9 cellular contexts compared by ENCODE assay signal in genomic region chr1:182080955-182081582, GRCh38. TPM values are rescaled to one million over a fixed set of nuclear protein-coding genes. Genes with fewer than 3 reads are reported as not detected.
A peak's percentile ranks its signal among the peaks of the same experiment; 100 is the strongest.
DNase-seq lines count a peak whose midpoint lies in the region; ATAC-seq, FAIRE-seq and TF ChIP-seq lines count a peak whose summit lies in the region.
"Had no signal": no experiment of that assay in that cellular context is flagged by ENCODE, and none has a peak within 500 bp of the region (broad histone marks: within the 10 kb centered on the region; RNA-seq: fewer than 3 reads in every experiment).

No MANE protein-coding gene starts in this region.

- peak; percentile 36 for TF ChIP-seq RAD21 in IMR-90 (IDR thresholded peaks at IDR 0.05; ENCODE audit: low read length)
- TF ChIP-seq RAD21 in H1 (IDR thresholded peaks at IDR 0.05 in 1 of 2, conservative IDR thresholded peaks at IDR 0.05 in 1 of 2; ENCODE audit: low read depth in 2 of 2, low read length in 2 of 2): peak; percentile 72 to 73

- no peaks in the 10 kb centered on the region for H3K9me2 ChIP-seq in PC-9 (ENCODE audit: insufficient read depth)

- H3K4ac ChIP-seq in IMR-90 (ENCODE audit: low read depth, low read length) (no peak overlapping the region), H1 (replicated peaks; ENCODE audit: insufficient read length, low read depth, low read length) (no peak overlapping the region)

- in situ Hi-C loops in IMR-90 (cut with MboI; ENCODE audit: low sequenced_read_pairs): loop anchor here (10.0 to 25.0 kb wide), 3 partner anchors 314 to 706 kb away; partner anchors contain the start of genes GLUL and NPL

- H3K27ac ChIP-seq in right atrium auricular region (no peak overlapping the region), IMR-90 (ENCODE audit: insufficient read depth, low read length) (no peak overlapping the region), PC-9 (no peak overlapping the region), H1 (ENCODE audit: low read depth, low read length) (no peak overlapping the region)

- H3K27me3 ChIP-seq in right atrium auricular region (no peaks in the 10 kb centered on the region), IMR-90 (ENCODE audit: control insufficient read depth, insufficient read depth, low read length) (no peaks in the 10 kb centered on the region), PC-9 (ENCODE audit: insufficient read depth, low read depth) (peaks cover 18% of the 10 kb centered on the region; the same call in 1 of the 2 replicates), H1 (replicated peaks in 1 of 4; ENCODE audit: control insufficient read depth in 3 of 4, extremely low read depth in 1 of 4, insufficient read depth in 3 of 4, low read length in 3 of 4) (no peaks in the 10 kb centered on the region)

- H2AK5ac ChIP-seq in IMR-90 (ENCODE audit: low read depth, low read length) (no peak overlapping the region), H1 (ENCODE audit: low read depth, low read length) (no peak overlapping the region)

- TF ChIP-seq CTCF in right atrium auricular region (IDR thresholded peaks at IDR 0.05) (peak; percentile 20 to 73), IMR-90 (conservative IDR thresholded peaks at IDR 0.05; ENCODE audit: low read depth, low read length) (peak; percentile 52), PC-9 (conservative IDR thresholded peaks at IDR 0.05) (peak; percentile 77), H1 (IDR thresholded peaks at IDR 0.05; ENCODE audit: control extremely low read depth in 1 of 3, insufficient read depth in 1 of 3, low read depth in 1 of 3, low read length in 3 of 3) (peak in 2 of 3 experiments; percentile 56 to 80; a peak in 3 of 4 replicates), nephron progenitor cell (IDR thresholded peaks at IDR 0.05) (peak; percentile 71)

- POLR2A ChIA-PET in IMR-90 (lab: Charles Lee; ENCODE audit: unreplicated experiment) (no interaction called here), PC-9 (lab: Charles Lee; ENCODE audit: unreplicated experiment) (interaction anchor here (0.6 kb wide), 1 partner anchor 64 kb away, joined by 3 read pairs; no protein-coding TSS in a partner anchor), H1 (lab: Charles Lee; ENCODE audit: partially characterized antibody) (interaction anchor here (1.0 to 1.2 kb wide), 4 partner anchors 12 to 311 kb away, joined by 4 read pairs; partner anchors contain the start of gene GLUL)

- H3K79me2 ChIP-seq in PC-9 (ENCODE audit: low read depth) (no peaks in the 10 kb centered on the region), H1 (ENCODE audit: control insufficient read depth in 1 of 2, insufficient read depth in 2 of 2, low read length in 2 of 2) (no peaks in the 10 kb centered on the region)

- H2BK5ac ChIP-seq in IMR-90 (ENCODE audit: low read depth, low read length, poor library complexity, severe bottlenecking): no peak overlapping the region
- H2BK5ac ChIP-seq in H1 (ENCODE audit: low read depth, low read length): no peak overlapping the region

- BruUV-seq in IMR-90 (replicated peaks; lab: Mats Ljungman, UMichigan) (no TSS peak), PC-9 (replicated peaks; lab: Mats Ljungman, UMichigan) (no TSS peak)

- no peak for TF ChIP-seq EP300 in H1 (IDR thresholded peaks at IDR 0.05; ENCODE audit: borderline replicate concordance in 1 of 2, low read depth in 2 of 2, low read length in 2 of 2)

- ATAC-seq in Right ventricle myocardium inferior (no peak), IMR-90 (ENCODE audit: low read depth) (peak; percentile 53), GM18858 (IDR thresholded peaks at IDR 0.05; ENCODE audit: unreplicated experiment) (no peak)

- H2BK12ac ChIP-seq in H1 (ENCODE audit: low read depth, low read length): no peak overlapping the region

- no peak overlapping the region for H4K91ac ChIP-seq in IMR-90 (ENCODE audit: insufficient read depth, low read depth, low read length)
- H4K91ac ChIP-seq in H1 (replicated peaks; ENCODE audit: insufficient read length, low read length): no peak overlapping the region

- H3K4me1 Mint-ChIP-seq in nephron progenitor cell: peaks cover 5% of the 10 kb centered on the region

- H4K8ac ChIP-seq in IMR-90 (ENCODE audit: low read depth in 2 of 2, low read length in 2 of 2) (no peak overlapping the region), H1 (ENCODE audit: extremely low read depth, insufficient read depth, low read length) (no peak overlapping the region)

- H3K36me3 ChIP-seq in right atrium auricular region (no peaks in the 10 kb centered on the region), IMR-90 (ENCODE audit: control insufficient read depth, insufficient read depth, low read length) (no peaks in the 10 kb centered on the region), PC-9 (ENCODE audit: low read depth) (no peaks in the 10 kb centered on the region), H1 (ENCODE audit: control insufficient read depth in 2 of 4, insufficient read depth in 4 of 4, low read length in 3 of 4) (no peaks in the 10 kb centered on the region)

- TF ChIP-seq POLR2A in IMR-90 (IDR thresholded peaks at IDR 0.05; ENCODE audit: low read depth, low read length) (no peak), H1 (IDR thresholded peaks at IDR 0.05; ENCODE audit: control extremely low read depth in 1 of 2, low read depth in 2 of 2, low read length in 2 of 2) (no peak)

- H2BK120ac ChIP-seq in IMR-90 (ENCODE audit: low read depth, low read length) (no peak overlapping the region), H1 (replicated peaks; ENCODE audit: low read depth, low read length) (no peak overlapping the region)

- H4K20me1 ChIP-seq in IMR-90 (ENCODE audit: insufficient read depth, low read length): no peaks in the 10 kb centered on the region
- no peaks in the 10 kb centered on the region for H4K20me1 ChIP-seq in PC-9 (ENCODE audit: insufficient read depth)
- H4K20me1 ChIP-seq in H1 (replicated peaks in 1 of 2; ENCODE audit: control insufficient read depth in 1 of 2, insufficient read depth in 2 of 2, low read length in 2 of 2): no peaks in the 10 kb centered on the region

- H3K23ac ChIP-seq in IMR-90 (ENCODE audit: low read depth, low read length): no peak overlapping the region
- no peak overlapping the region for H3K23ac ChIP-seq in H1 (ENCODE audit: insufficient read length)

- DNase-seq in right atrium auricular region (ENCODE audit: low spot score): no peak
- no peak for DNase-seq in Right ventricle myocardium inferior (ENCODE audit: missing footprints)
- peak; percentile 27 for DNase-seq in IMR-90
- DNase-seq in PC-9: peak in 1 of 2 experiments; percentile 16
- peak in 1 of 2 experiments; percentile 58 for DNase-seq in H1 (ENCODE audit: low read depth in 1 of 2, low spot score in 2 of 2)
- DNase-seq in nephron progenitor cell: peak; percentile 30
- no peak for DNase-seq in activated CD8-positive, alpha-beta memory T cell treated with anti-CD3 and anti-CD28 coated beads, Interleukin-2, amount 50 U/mL, for 48 hours

- H3K18ac ChIP-seq in IMR-90 (ENCODE audit: low read depth, low read length) (no peak overlapping the region), H1 (ENCODE audit: extremely low read depth, low read length) (no peak overlapping the region)

- no peak overlapping the region for H3K9ac ChIP-seq in IMR-90 (ENCODE audit: low read depth, low read length)
- H3K9ac ChIP-seq in H1 (replicated peaks in 1 of 4; ENCODE audit: extremely low read depth in 1 of 4, low read depth in 3 of 4, low read length in 3 of 4): no peak overlapping the region

- no peak overlapping the region for H3K4me3 Mint-ChIP-seq in nephron progenitor cell

- no peaks in the 10 kb centered on the region for H3K27me3 Mint-ChIP-seq in nephron progenitor cell (ENCODE audit: low read depth, poor library complexity)

- H3K36me3 Mint-ChIP-seq in nephron progenitor cell (ENCODE audit: low read depth): no peaks in the 10 kb centered on the region

- peak; percentile 52 for FAIRE-seq in H1 (lab: Jason Lieb, UNC)
- FAIRE-seq: colon had no signal

- intact Hi-C loops in Right ventricle myocardium inferior (cut with DNase I): loop anchor here (5.0 to 10.0 kb wide), 3 partner anchors 521 to 704 kb away; partner anchors contain the start of genes NPL and RGS16
- intact Hi-C loops in IMR-90 (cut with micrococcal nuclease): loop anchor here (1.0 to 10.0 kb wide), 2 partner anchors 514 to 602 kb away; no protein-coding TSS in a partner anchor
- intact Hi-C loops in PC-9 (cut with micrococcal nuclease; ENCODE audit: unreplicated experiment): loop anchor here (10.0 kb wide), 1 partner anchor 1194 kb away; no protein-coding TSS in a partner anchor

- no peak overlapping the region for H2AK9ac ChIP-seq in IMR-90 (replicated peaks; ENCODE audit: low read depth, low read length, poor library complexity)

- 40% methylated on average over 1 of the region's 1 CpG; no CpG with 5 or more reads in 1 of the 2 experiments for WGBS in IMR-90 (ENCODE audit: extremely low coverage in 2 of 2, insufficient read length in 1 of 2), 2 experiments
- WGBS in H1 (ENCODE audit: extremely low coverage in 1 of 2, insufficient coverage in 1 of 2, insufficient read length in 1 of 2, insufficient replicate concordance in 2 of 2, low coverage in 1 of 2, low lambda C conversion rate in 2 of 2, missing lambda C conversion rate in 1 of 2), 2 experiments: 95% methylated on average over 1 of the region's 1 CpG; no CpG with 5 or more reads in 1 of the 2 experiments

- H3F3A ChIP-seq in PC-9 (ENCODE audit: insufficient read depth, low read depth): peaks cover 7% of the 10 kb centered on the region; the same call in 1 of the 2 replicates

- dilution Hi-C loops in IMR-90 (cut with HindIII; ENCODE audit: low sequenced_read_pairs, unreplicated experiment): no loop called here

- no peaks in the 10 kb centered on the region for H3K9me3 Mint-ChIP-seq in nephron progenitor cell

- H3K79me1 ChIP-seq in IMR-90 (ENCODE audit: low read depth in 1 of 2, low read length in 2 of 2) (no peaks in the 10 kb centered on the region), H1 (ENCODE audit: low read depth, low read length) (no peaks in the 10 kb centered on the region)

- H3K9me1 ChIP-seq in IMR-90 (ENCODE audit: insufficient read depth, low read length): no peaks in the 10 kb centered on the region

- H3K9me3 ChIP-seq in right atrium auricular region (peaks cover 0 to 4% of the 10 kb centered on the region in 2 donors), IMR-90 (ENCODE audit: control insufficient read depth, insufficient read depth, low read length) (no peaks in the 10 kb centered on the region), PC-9 (ENCODE audit: insufficient read depth, low read depth) (no peaks in the 10 kb centered on the region; the same call in 1 of the 2 replicates), H1 (ENCODE audit: insufficient read depth in 2 of 2, low read depth in 1 of 2, low read length in 1 of 2) (no peaks in the 10 kb centered on the region)

- H4K5ac ChIP-seq in IMR-90 (ENCODE audit: low read depth, low read length) (no peak overlapping the region), H1 (ENCODE audit: insufficient read length, low read depth, low read length) (no peak overlapping the region)

- CTCF ChIA-PET in IMR-90 (lab: Yijun Ruan, JAX): interaction anchor here (0.7 to 2.7 kb wide), 7 partner anchors 11 to 891 kb away, joined by 3 to 12 read pairs (median 6); no protein-coding TSS in a partner anchor
- CTCF ChIA-PET in PC-9 (lab: Charles Lee): interaction anchor here (0.5 to 1.3 kb wide), 10 partner anchors 12 to 645 kb away, joined by 3 to 16 read pairs (median 4); no protein-coding TSS in a partner anchor
- CTCF ChIA-PET in H1 (lab: Charles Lee; ENCODE audit: partially characterized antibody): interaction anchor here (0.6 to 4.0 kb wide), 59 partner anchors 8 to 1923 kb away, joined by 3 to 53 read pairs (median 4); no protein-coding TSS in a partner anchor

- H3K23me2 ChIP-seq in H1 (ENCODE audit: low read depth, low read length): no peaks in the 10 kb centered on the region

- H3K4me3 ChIP-seq in right atrium auricular region: no peak overlapping the region
- no peak overlapping the region for H3K4me3 ChIP-seq in IMR-90 (ENCODE audit: insufficient read depth, low read depth, low read length)
- no peak overlapping the region for H3K4me3 ChIP-seq in PC-9
- H3K4me3 ChIP-seq in H1 (ENCODE audit: extremely low read depth in 1 of 4, insufficient read depth in 2 of 4, low read depth in 3 of 4, low read length in 4 of 4): no peak overlapping the region

- H3K27ac Mint-ChIP-seq in nephron progenitor cell: no peak overlapping the region

- H2AFZ ChIP-seq in IMR-90 (replicated peaks; ENCODE audit: low read length, poor library complexity): no peak overlapping the region
- no peak overlapping the region for H2AFZ ChIP-seq in PC-9
- H2AFZ ChIP-seq in H1 (ENCODE audit: low read length): no peak overlapping the region

- H3K4me2 ChIP-seq in IMR-90 (ENCODE audit: low read depth, low read length): no peak overlapping the region
- H3K4me2 ChIP-seq in PC-9: no peak overlapping the region
- H3K4me2 ChIP-seq in H1 (ENCODE audit: insufficient read depth in 1 of 2, low read depth in 2 of 2, low read length in 2 of 2): no peak overlapping the region

- no peak overlapping the region for H2BK15ac ChIP-seq in IMR-90 (ENCODE audit: low read depth, low read length)
- peak overlapping the region; percentile 47; the same call in 1 of the 2 replicates for H2BK15ac ChIP-seq in H1 (ENCODE audit: low read length)

- H3K14ac ChIP-seq in IMR-90 (replicated peaks; ENCODE audit: low read depth, low read length): no peak overlapping the region
- no peak overlapping the region for H3K14ac ChIP-seq in H1 (ENCODE audit: insufficient read length)

- H3K56ac ChIP-seq in IMR-90 (ENCODE audit: extremely low read depth, insufficient read depth, low read length) (no peak overlapping the region), H1 (replicated peaks; ENCODE audit: insufficient read length, low read depth, low read length) (no peak overlapping the region)

- H2BK20ac ChIP-seq in IMR-90 (ENCODE audit: low read depth, low read length): no peak overlapping the region
- H2BK20ac ChIP-seq in H1 (ENCODE audit: low read length): 0 out of 2 replicates have a peak overlapping the region, but pooled peaks have one; percentile 62

- H3K4me1 ChIP-seq in right atrium auricular region (no peaks in the 10 kb centered on the region), IMR-90 (ENCODE audit: control insufficient read depth, insufficient read depth, low read length) (no peaks in the 10 kb centered on the region), PC-9 (replicated peaks; ENCODE audit: insufficient read depth) (peaks cover 12% of the 10 kb centered on the region; the same call in 1 of the 2 replicates), H1 (replicated peaks in 1 of 4; ENCODE audit: control insufficient read depth in 3 of 4, insufficient read depth in 4 of 4, low read length in 3 of 4) (peaks cover 0 to 11% (median 4%) of the 10 kb centered on the region in 4 experiments; a peak in 4 of 7 replicates)

RNA-seq across cellular contexts. Expression of gene ZNF648, which starts 19.6 kb away (rescaled TPM):
- total RNA-seq in right atrium auricular region: not detected
- not detected for total RNA-seq in Right ventricle myocardium inferior
- not detected in 2 replicates for total RNA-seq in IMR-90 (2012; rRNA removed)
- polyA plus RNA-seq in IMR-90 (2012; rRNA removed): not detected in 2 replicates
- not detected in 2 replicates for polyA plus RNA-seq in IMR-90 (2012; cell fraction: cytosol; rRNA removed)
- not detected in 2 replicates for polyA plus RNA-seq in IMR-90 (2012; cell fraction: nucleus; rRNA removed; ENCODE audit: low replicate concordance)
- not detected in 2 replicates for total RNA-seq in PC-9 (2021)
- 0.20 and 0.23 TPM in 2 replicates for total RNA-seq in H1 (2021; fragmentation: NEBNext Ultra II Directional; extraction: Animal tissue kit (Norgen Biotek cat#: 25700))
- polyA plus RNA-seq in H1 (2011; rRNA removed): 0.53 and 0.64 TPM in 2 replicates
- polyA plus RNA-seq in H1 (2011; cell fraction: cytosol; rRNA removed): 0.49 TPM
- polyA plus RNA-seq in H1 (2011; cell fraction: nucleus; rRNA removed): 0.90 TPM
- 0.12 to 0.20 TPM (median 0.18 TPM) in 4 replicates for polyA plus RNA-seq in H1 (2012, experiment 1 of 2)
- 0.04 TPM for polyA plus RNA-seq in H1 (2012, experiment 2 of 2)
- 0.22 TPM for polyA plus RNA-seq in H1 (2013, experiment 1 of 2)
- 0.20 TPM for polyA plus RNA-seq in H1 (2013, experiment 2 of 2)
- 1.3 and 1.6 TPM in 2 replicates for polyA minus RNA-seq in H1 (2011; rRNA and poly(A)+ RNA removed)
- 0.88 TPM for polyA minus RNA-seq in H1 (2011; cell fraction: cytosol; rRNA and poly(A)+ RNA removed)
- polyA minus RNA-seq in H1 (2011; cell fraction: nucleus; rRNA and poly(A)+ RNA removed): 2.3 TPM

Comparison
In these comparisons a context has a peak if more than half of its experiments do, and no peak if none do; other contexts are left out.
1. DNase-seq: peak in IMR-90 (single experiment) and nephron progenitor cell (single experiment); none in right atrium auricular region (single experiment), Right ventricle myocardium inferior (single experiment) and activated CD8-positive, alpha-beta memory T cell treated with anti-CD3 and anti-CD28 coated beads, Interleukin-2, amount 50 U/mL, for 48 hours (single experiment).
2. Peak in every context shown above with its lines, with median percentiles within 50 percentile points of each other: CTCF ChIP-seq.